Comparison of ENCODE assay signal across 27 cellular contexts in genomic region chr21:41374177-41374712, GRCh38. TPM values are rescaled to one million over a fixed set of nuclear protein-coding genes. Genes with fewer than 3 reads are reported as not detected.
"Had no signal": no experiment of that assay in that cellular context is flagged by ENCODE, and none has a peak within 500 bp of the region (broad histone marks: within the 10 kb centered on the region; RNA-seq: fewer than 3 reads in every experiment).

No MANE protein-coding gene starts in this region.

- H3K9me3 Mint-ChIP-seq: activated CD4-positive, alpha-beta memory T cell treated with anti-CD3 and anti-CD28 coated beads, Interleukin-2, amount 10 ng/mL, durations not matched to agents 7 days and 5 days; activated naive CD4-positive, alpha-beta T cell treated with anti-CD3 and anti-CD28 coated beads for 36 hours; activated T-cell treated with anti-CD3 and anti-CD28 coated beads, Interleukin-2, amount 50 U/mL, for 4 hours; stimulated activated naive B cell treated with anti-CD40 and anti-IgM and Interleukin-4, amounts not matched to agents 10 μg/mL and 1 μg/mL and 100 μg/mL, for 72 hours; type B pancreatic cell had no signal

- H3K4me3 ChIP-seq: lower lobe of right lung, smooth muscle cell, thoracic aorta had no signal

- H3K4me2 ChIP-seq: smooth muscle cell had no signal

- H3K27ac Mint-ChIP-seq: activated naive CD4-positive, alpha-beta T cell treated with anti-CD3 and anti-CD28 coated beads for 36 hours; type B pancreatic cell had no signal

- H3K27ac ChIP-seq: foreskin keratinocyte, lower lobe of right lung, thoracic aorta had no signal

- H3K4me3 Mint-ChIP-seq: activated CD4-positive, alpha-beta memory T cell treated with anti-CD3 and anti-CD28 coated beads, Interleukin-2, amount 10 ng/mL, durations not matched to agents 7 days and 5 days; activated naive CD4-positive, alpha-beta T cell treated with anti-CD3 and anti-CD28 coated beads for 36 hours; activated T-cell treated with anti-CD3 and anti-CD28 coated beads, Interleukin-2, amount 50 U/mL, for 4 hours; naive B cell; stimulated activated naive B cell treated with anti-CD40 and anti-IgM and Interleukin-4, amounts not matched to agents 10 μg/mL and 1 μg/mL and 100 μg/mL, for 72 hours; type B pancreatic cell had no signal

- H3K27me3 Mint-ChIP-seq: activated CD4-positive, alpha-beta memory T cell treated with anti-CD3 and anti-CD28 coated beads, Interleukin-2, amount 10 ng/mL, durations not matched to agents 7 days and 5 days; naive B cell; stimulated activated naive B cell treated with anti-CD40 and anti-IgM and Interleukin-4, amounts not matched to agents 10 μg/mL and 1 μg/mL and 100 μg/mL, for 72 hours had no signal

- H3K4me1 ChIP-seq: foreskin keratinocyte had no signal

- FAIRE-seq: endometrium had no signal

- H3K36me3 ChIP-seq: thoracic aorta had no signal

- H3K9me3 ChIP-seq: lower lobe of right lung, thoracic aorta had no signal

- ATAC-seq: foreskin keratinocyte, left lobe of liver, sciatic nerve, SK-N-SH treated with all-trans-retinoic acid at 6 μM for 48 hours had no signal

- DNase-seq: activated CD4-positive, alpha-beta memory T cell treated with anti-CD3 and anti-CD28 coated beads, Interleukin-2, amount 10 ng/mL, durations not matched to agents 7 days and 5 days; activated CD4-positive, alpha-beta T cell treated with anti-CD3 and anti-CD28 coated beads for 48 hours; activated CD4-positive, CD25-positive, alpha-beta regulatory T cell; activated naive CD4-positive, alpha-beta T cell treated with anti-CD3 and anti-CD28 coated beads for 36 hours; activated T-cell treated with anti-CD3 and anti-CD28 coated beads, Interleukin-2, amount 50 U/mL, for 4 hours; cerebellar nuclear complex; cortex of kidney; erythroblast; foreskin keratinocyte; lower lobe of right lung; mesendoderm; naive B cell; stimulated activated CD4-positive, alpha-beta T cell treated with anti-CD3 and anti-CD28 coated beads, Interleukin-2, amount 100 ng/mL, for 48 hours; stimulated activated CD8-positive, alpha-beta memory T cell treated with anti-CD3 and anti-CD28 coated beads, Interleukin-4, amount 100 ng/mL, for 48 hours; stimulated activated naive B cell treated with anti-CD40 and anti-IgM and Interleukin-4, amounts not matched to agents 10 μg/mL and 1 μg/mL and 100 μg/mL, for 72 hours had no signal

RNA-seq across cellular contexts. Expression of gene MX2, which starts 12.4 kb away (rescaled TPM):
- polyA plus RNA-seq: neural cell had no signal

RNA-seq across cellular contexts. Expression of gene FAM3B, which starts 57.6 kb away (rescaled TPM):
- total RNA-seq: activated CD4-positive, alpha-beta memory T cell treated with anti-CD3 and anti-CD28 coated beads, Interleukin-2, amount 10 ng/mL, durations not matched to agents 7 days and 5 days; activated naive CD4-positive, alpha-beta T cell treated with anti-CD3 and anti-CD28 coated beads for 36 hours; activated T-cell treated with anti-CD3 and anti-CD28 coated beads, Interleukin-2, amount 50 U/mL, for 4 hours; fibroblast of lung; foreskin keratinocyte; glomerular endothelial cell; renal cortical epithelial cell; smooth muscle cell; T-helper 2 cell treated with Interferon-gamma antibody and Interleukin-4, amounts not matched to agents 100 ng/mL and 5 ng/mL, for 36 hours had no signal
- polyA plus RNA-seq: fibroblast of lung, foreskin keratinocyte, neural cell had no signal
